ENCODE assay signal across 14 cellular contexts in the genomic region with DNA sequence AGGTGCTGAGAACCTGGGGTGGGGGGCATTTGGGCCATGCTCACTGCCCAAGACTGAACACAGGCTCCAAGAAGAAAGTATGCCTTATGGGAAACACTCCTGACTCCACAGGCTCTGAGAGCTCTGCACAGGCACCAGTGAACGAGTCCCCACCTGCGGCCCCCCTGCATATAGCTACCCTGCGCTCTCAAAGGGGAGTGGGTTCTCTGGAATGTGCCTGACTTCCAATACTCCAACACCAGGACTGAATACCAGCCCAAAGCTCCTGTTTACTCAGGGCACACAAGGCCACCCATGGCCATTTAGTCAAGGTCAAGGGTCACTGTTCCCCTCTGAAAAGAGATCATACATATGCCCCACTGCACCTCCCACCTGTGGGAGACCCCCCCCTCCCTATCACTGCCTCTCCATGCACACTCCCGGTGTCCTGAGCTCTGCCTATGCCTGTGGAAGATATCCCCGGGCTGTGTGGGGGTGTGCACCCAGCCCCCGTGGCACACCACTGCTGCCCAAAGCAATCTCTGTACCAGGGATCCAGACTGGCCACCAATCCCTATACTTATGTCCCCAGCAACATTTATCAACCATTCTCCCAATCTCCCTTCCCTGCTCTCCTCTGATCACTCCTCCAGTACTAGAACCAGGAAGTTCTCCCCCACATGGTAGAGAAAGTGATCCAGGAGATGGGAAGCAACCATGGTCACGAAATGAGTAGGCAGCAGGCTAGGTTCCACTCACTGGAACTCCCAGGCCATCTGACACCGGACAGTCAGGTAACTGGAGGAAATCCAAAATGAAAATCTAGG. TPM values are rescaled to one million over a fixed set of nuclear protein-coding genes. Genes with fewer than 3 reads are reported as not detected.
A peak's percentile ranks its signal among the peaks of the same experiment; 100 is the strongest.
DNase-seq lines count a peak whose midpoint lies in the region; ATAC-seq and TF ChIP-seq lines count a peak whose summit lies in the region.
"Had no signal": no experiment of that assay in that cellular context is flagged by ENCODE, and none has a peak within 500 bp of the region (broad histone marks: within the 10 kb centered on the region; RNA-seq: fewer than 3 reads in every experiment).

No MANE protein-coding gene starts in this region.

- WGBS in body of pancreas, 2 donors: 59 to 73% methylated on average over 4 to 8 of the region's 8 CpGs

- H3K36me3 Mint-ChIP-seq in T-helper 2 cell treated with Interferon-gamma antibody and Interleukin-4, amounts not matched to agents 5 μg/mL and 100 μg/mL, for 36 hours (ENCODE audit: low read depth): peaks cover 8% of the 10 kb centered on the region

- H3K4me3 ChIP-seq in body of pancreas: no peak overlapping the region
- H3K4me3 ChIP-seq in lower lobe of right lung: no peak overlapping the region

- no peaks in the 10 kb centered on the region for H3K9me3 Mint-ChIP-seq in T-helper 2 cell treated with Interferon-gamma antibody and Interleukin-4, amounts not matched to agents 5 μg/mL and 100 μg/mL, for 36 hours
- H3K9me3 Mint-ChIP-seq: stimulated activated naive CD8-positive, alpha-beta T cell treated with anti-CD3 and anti-CD28 coated beads, Interleukin-15, amount 100 ng/mL, for 72 hours had no signal

- ATAC-seq in body of pancreas (no peak), lower lobe of right lung (no peak), GM18517 (IDR thresholded peaks at IDR 0.05; ENCODE audit: unreplicated experiment) (no peak), GM18498 (IDR thresholded peaks at IDR 0.05; ENCODE audit: unreplicated experiment) (no peak)
- ATAC-seq: left cardiac atrium; stimulated activated naive CD8-positive, alpha-beta T cell treated with anti-CD3 and anti-CD28 coated beads, Interleukin-15, amount 100 ng/mL, for 72 hours had no signal

- intact Hi-C loops in body of pancreas (cut with DNase I) (no loop called here), lower lobe of right lung (cut with DNase I) (no loop called here)

- no peaks in the 10 kb centered on the region for H3K36me3 ChIP-seq in body of pancreas (replicated peaks in 1 of 2; ENCODE audit: insufficient read depth in 1 of 2, low read depth in 2 of 2)
- H3K36me3 ChIP-seq in lower lobe of right lung: peaks cover 14% of the 10 kb centered on the region

- peaks cover 47% of the 10 kb centered on the region for H3K4me1 ChIP-seq in body of pancreas
- peaks cover 62% of the 10 kb centered on the region for H3K4me1 ChIP-seq in lower lobe of right lung

- no peak for TF ChIP-seq CTCF in body of pancreas (IDR thresholded peaks at IDR 0.05)
- TF ChIP-seq CTCF in lower lobe of right lung (IDR thresholded peaks at IDR 0.05): no peak

- H3K4me3 Mint-ChIP-seq in T-helper 2 cell treated with Interferon-gamma antibody and Interleukin-4, amounts not matched to agents 5 μg/mL and 100 μg/mL, for 36 hours: peak overlapping the region; percentile 76

- H3K27ac ChIP-seq in body of pancreas (peak overlapping the region; percentile 90 to 96 (median 94)), lower lobe of right lung (peak overlapping the region; percentile 89), substantia nigra (ENCODE audit: low read depth, low read length, poor library complexity, severe bottlenecking) (peak overlapping the region; percentile 98)

- no peak for DNase-seq in T-helper 2 cell treated with Interferon-gamma antibody and Interleukin-4, amounts not matched to agents 5 μg/mL and 100 μg/mL, for 36 hours (ENCODE audit: low spot score)
- DNase-seq in T-helper 2 cell (no peak), body of pancreas (no peak), lower lobe of right lung (peak; percentile 20), substantia nigra (lab: John Stamatoyannopoulos, UW) (no peak), activated gamma-delta T cell treated with Interleukin-2 at 50 U/mL for 16 hours (no peak)
- DNase-seq: left cardiac atrium; NCI-H748 treated with DMSO at 0.1 percent for 48 hours; stimulated activated naive CD8-positive, alpha-beta T cell treated with anti-CD3 and anti-CD28 coated beads, Interleukin-15, amount 100 ng/mL, for 72 hours had no signal

- H3K4me1 Mint-ChIP-seq in T-helper 2 cell treated with Interferon-gamma antibody and Interleukin-4, amounts not matched to agents 5 μg/mL and 100 μg/mL, for 36 hours (ENCODE audit: low read depth): peaks cover 9% of the 10 kb centered on the region

- H3K27me3 Mint-ChIP-seq in T-helper 2 cell treated with Interferon-gamma antibody and Interleukin-4, amounts not matched to agents 5 μg/mL and 100 μg/mL, for 36 hours (ENCODE audit: low read depth): peaks cover 24% of the 10 kb centered on the region

- H3K9me3 ChIP-seq in body of pancreas (no peaks in the 10 kb centered on the region), lower lobe of right lung (no peaks in the 10 kb centered on the region)

- H3K27ac Mint-ChIP-seq in T-helper 2 cell treated with Interferon-gamma antibody and Interleukin-4, amounts not matched to agents 5 μg/mL and 100 μg/mL, for 36 hours: no peak overlapping the region
- H3K27ac Mint-ChIP-seq: stimulated activated naive CD8-positive, alpha-beta T cell treated with anti-CD3 and anti-CD28 coated beads, Interleukin-15, amount 100 ng/mL, for 72 hours had no signal

- TF ChIP-seq POLR2A in body of pancreas (IDR thresholded peaks at IDR 0.05): no peak

- H3K27me3 ChIP-seq in body of pancreas (no peaks in the 10 kb centered on the region), lower lobe of right lung (ENCODE audit: low read depth) (peaks cover 4% of the 10 kb centered on the region)

RNA-seq across cellular contexts. Expression of a gene that starts 1.5 kb away (rescaled TPM):
- 100 to 1,000 TPM; 118 to 311 TPM for total RNA-seq in body of pancreas
- total RNA-seq in lower lobe of right lung: 94.3 TPM

RNA-seq across cellular contexts. Expression of a gene that starts 8.5 kb away (rescaled TPM):
- total RNA-seq in body of pancreas: 1 to 10 TPM in 1 of 2 donors, under 1 TPM in 1; 0.33 to 2.6 TPM
- 8.6 TPM for total RNA-seq in lower lobe of right lung

RNA-seq across cellular contexts. Expression of a gene that starts 8.6 kb away (rescaled TPM):
- total RNA-seq in body of pancreas: 100 to 1,000 TPM; 113 to 156 TPM
- total RNA-seq in lower lobe of right lung: 153 TPM

RNA-seq across cellular contexts. Expression of a gene that starts 15.1 kb away (rescaled TPM):
- total RNA-seq in body of pancreas (1 to 10 TPM; 2.6 to 4.3 TPM), lower lobe of right lung (5.9 TPM)

RNA-seq across cellular contexts. Expression of a gene that starts 59.4 kb away (rescaled TPM):
- total RNA-seq in body of pancreas: 10 to 100 TPM in 1 of 2 donors, 1 to 10 TPM in 1; 3.4 to 23.7 TPM
- not detected for total RNA-seq in lower lobe of right lung
- total RNA-seq: endothelial cell of umbilical vein; left cardiac atrium; LHCN-M2; T-helper 2 cell treated with Interferon-gamma antibody and Interleukin-4, amounts not matched to agents 100 ng/mL and 5 ng/mL, for 36 hours had no signal
